9 cellular contexts compared by ENCODE assay signal in genomic region chr12:9870311-9870866, GRCh38. TPM values are rescaled to one million over a fixed set of nuclear protein-coding genes. Genes with fewer than 3 reads are reported as not detected.
DNase-seq lines count a peak whose midpoint lies in the region; ATAC-seq lines count a peak whose summit lies in the region.
"Had no signal": no experiment of that assay in that cellular context is flagged by ENCODE, and none has a peak within 500 bp of the region (broad histone marks: within the 10 kb centered on the region; RNA-seq: fewer than 3 reads in every experiment).

No MANE protein-coding gene starts in this region.

- H3K4me2 ChIP-seq in mesendoderm (ENCODE audit: low read length): no peak overlapping the region

- H3K4me3 ChIP-seq in SJSA1 (peak overlapping the region; percentile 40), mesendoderm (ENCODE audit: low read length) (no peak overlapping the region)
- H3K4me3 ChIP-seq: lung had no signal

- peak; percentile 8 for DNase-seq in ELR (ENCODE audit: low read depth)
- peak in 1 of 2 experiments; percentile 52 for DNase-seq in SJSA1 (ENCODE audit: low read depth in 1 of 2, low spot score in 2 of 2)
- DNase-seq in epithelial cell of prostate (ENCODE audit: low read depth, low spot score): no peak
- peak; percentile 39 for DNase-seq in pons (ENCODE audit: low spot score)
- DNase-seq in cortex of kidney (lab: John Stamatoyannopoulos, UW): no peak
- DNase-seq in stimulated activated CD4-positive, alpha-beta T cell treated with anti-CD3 and anti-CD28 coated beads, Interleukin-4, amount 100 ng/mL, for 1 hour: no peak
- DNase-seq in mesendoderm: no peak

- no peak overlapping the region for H3K56ac ChIP-seq in mesendoderm (ENCODE audit: low read length)

- no peak overlapping the region for H4K5ac ChIP-seq in mesendoderm (ENCODE audit: low read length)

- H3K36me3 ChIP-seq in SJSA1 (no peaks in the 10 kb centered on the region), mesendoderm (ENCODE audit: control insufficient read depth, insufficient read depth, low read length) (no peaks in the 10 kb centered on the region)

- H3K79me2 ChIP-seq in mesendoderm (ENCODE audit: control insufficient read depth, insufficient read depth, low read length): no peaks in the 10 kb centered on the region

- H3K27me3 ChIP-seq in SJSA1 (replicated peaks): no peaks in the 10 kb centered on the region
- no peaks in the 10 kb centered on the region for H3K27me3 ChIP-seq in mesendoderm (ENCODE audit: insufficient read depth, low read length, poor library complexity)

- no peak overlapping the region for H3K9ac ChIP-seq in mesendoderm (ENCODE audit: low read length)

- H2BK15ac ChIP-seq in mesendoderm (replicated peaks; ENCODE audit: low read depth): no peak overlapping the region

- no peak overlapping the region for H2BK5ac ChIP-seq in mesendoderm (ENCODE audit: low read length)

- no peaks in the 10 kb centered on the region for H3K79me1 ChIP-seq in mesendoderm (ENCODE audit: low read length)

- no peaks in the 10 kb centered on the region for H3K9me3 ChIP-seq in SJSA1 (replicated peaks)

- 0 out of 2 replicates have a peak, but pooled peaks cover 4% of the 10 kb centered on the region for H3K4me1 ChIP-seq in SJSA1 (replicated peaks)
- peaks cover 2% of the 10 kb centered on the region for H3K4me1 ChIP-seq in mesendoderm (ENCODE audit: control insufficient read depth, low read depth, low read length)

- H2AK5ac ChIP-seq in mesendoderm (ENCODE audit: low read length): no peak overlapping the region

- H3K4ac ChIP-seq in mesendoderm (ENCODE audit: low read depth, low read length): no peak overlapping the region

- H4K8ac ChIP-seq in mesendoderm (ENCODE audit: low read depth, low read length): no peak overlapping the region

- H2BK120ac ChIP-seq in mesendoderm (ENCODE audit: low read depth, low read length): no peak overlapping the region

- ATAC-seq in HG03520 (IDR thresholded peaks at IDR 0.05; ENCODE audit: unreplicated experiment): no peak

- no peak overlapping the region for H3K18ac ChIP-seq in mesendoderm (ENCODE audit: low read length)

- H3K27ac ChIP-seq in SJSA1 (peak overlapping the region; percentile 90), epithelial cell of prostate (peak overlapping the region; percentile 88), mesendoderm (ENCODE audit: low read depth, low read length) (no peak overlapping the region)

- no CpG with 5 or more reads among the region's 2 CpGs for WGBS in mesendoderm (ENCODE audit: extremely low coverage, insufficient coverage, low lambda C conversion rate)

- H3K23ac ChIP-seq in mesendoderm (ENCODE audit: low read length): no peak overlapping the region

RNA-seq across cellular contexts. Expression of gene CLEC2B, which starts 1.2 kb away (rescaled TPM):
- total RNA-seq in SJSA1 (2014; rRNA removed; shearing (Covaris generic)): 70.8 and 96.8 TPM in 2 replicates
- polyA plus RNA-seq in mesendoderm (2013, experiment 1 of 2): not detected
- not detected for polyA plus RNA-seq in mesendoderm (2013, experiment 2 of 2)

RNA-seq across cellular contexts. Expression of gene KLRF2, which starts 10.9 kb away (rescaled TPM):
- not detected in 2 replicates for total RNA-seq in SJSA1 (2014; rRNA removed; shearing (Covaris generic))
- polyA plus RNA-seq in mesendoderm (2013, experiment 1 of 2): not detected
- not detected for polyA plus RNA-seq in mesendoderm (2013, experiment 2 of 2)
- total RNA-seq: lung had no signal
- polyA plus RNA-seq: lung had no signal

RNA-seq across cellular contexts. Expression of gene KLRF1, which starts 43.1 kb away (rescaled TPM):
- not detected in 2 replicates for total RNA-seq in SJSA1 (2014; rRNA removed; shearing (Covaris generic))
- 0.04 TPM for polyA plus RNA-seq in mesendoderm (2013, experiment 1 of 2)
- not detected for polyA plus RNA-seq in mesendoderm (2013, experiment 2 of 2)

Comparison
In these comparisons a context has a peak if more than half of its experiments do, and no peak if none do; other contexts are left out.
1. DNase-seq: peak in ELR (single experiment) and pons (single experiment); none in epithelial cell of prostate (single experiment), cortex of kidney (single experiment), stimulated activated CD4-positive, alpha-beta T cell treated with anti-CD3 and anti-CD28 coated beads, Interleukin-4, amount 100 ng/mL, for 1 hour (single experiment) and mesendoderm (single experiment).